Comparison of ENCODE assay signal across 10 cellular contexts in genomic region chr19:44745887-44746600, GRCh38. TPM values are rescaled to one million over a fixed set of nuclear protein-coding genes. Genes with fewer than 3 reads are reported as not detected.
A peak's percentile ranks its signal among the peaks of the same experiment; 100 is the strongest.
DNase-seq lines count a peak whose midpoint lies in the region; ATAC-seq and TF ChIP-seq lines count a peak whose summit lies in the region.
"Had no signal": no experiment of that assay in that cellular context is flagged by ENCODE, and none has a peak within 500 bp of the region (broad histone marks: within the 10 kb centered on the region; RNA-seq: fewer than 3 reads in every experiment).

No MANE protein-coding gene starts in this region.

- TF ChIP-seq CTCF in right atrium auricular region (IDR thresholded peaks at IDR 0.05) (no peak), nephron progenitor cell (IDR thresholded peaks at IDR 0.05) (no peak), uterus (IDR thresholded peaks at IDR 0.05) (no peak)

- H3K27me3 Mint-ChIP-seq in dendritic cell treated with granulocyte-macrophage colony-stimulating factor and Interleukin-4, amounts not matched to agents 40 ng/mL and 50 ng/mL, for 4 days: no peaks in the 10 kb centered on the region
- H3K27me3 Mint-ChIP-seq in nephron progenitor cell (ENCODE audit: low read depth, poor library complexity): peaks cover 64% of the 10 kb centered on the region

- peak overlapping the region; percentile 93 for H3K27ac Mint-ChIP-seq in dendritic cell treated with granulocyte-macrophage colony-stimulating factor and Interleukin-4, amounts not matched to agents 40 ng/mL and 50 ng/mL, for 4 days
- H3K27ac Mint-ChIP-seq in nephron progenitor cell: no peak overlapping the region

- H3K4me3 Mint-ChIP-seq in dendritic cell treated with granulocyte-macrophage colony-stimulating factor and Interleukin-4, amounts not matched to agents 40 ng/mL and 50 ng/mL, for 4 days: peak overlapping the region; percentile 79
- peak overlapping the region; percentile 54 for H3K4me3 Mint-ChIP-seq in nephron progenitor cell

- DNase-seq in right atrium auricular region (ENCODE audit: low spot score) (no peak), Right ventricle myocardium superior (no peak), nephron progenitor cell (no peak), uterus (no peak), NCI-H2227 (lab: John Stamatoyannopoulos, UW; ENCODE audit: unreplicated experiment) (no peak), cerebellum (ENCODE audit: low spot score) (no peak), middle frontal gyrus (ENCODE audit: extremely low spot score, low spot score) (no peak)
- DNase-seq: stimulated activated CD4-positive, alpha-beta T cell treated with anti-CD3 and anti-CD28 coated beads, Interleukin-15, amount 100 ng/mL, for 24 hours had no signal

- H3K9me3 Mint-ChIP-seq in dendritic cell treated with granulocyte-macrophage colony-stimulating factor and Interleukin-4, amounts not matched to agents 40 ng/mL and 50 ng/mL, for 4 days: no peaks in the 10 kb centered on the region
- H3K9me3 Mint-ChIP-seq in nephron progenitor cell: no peaks in the 10 kb centered on the region

- H3K4me3 ChIP-seq in right atrium auricular region: no peak overlapping the region
- no peak overlapping the region for H3K4me3 ChIP-seq in uterus

- peaks cover 31% of the 10 kb centered on the region for H3K36me3 Mint-ChIP-seq in dendritic cell treated with granulocyte-macrophage colony-stimulating factor and Interleukin-4, amounts not matched to agents 40 ng/mL and 50 ng/mL, for 4 days (ENCODE audit: low read depth)
- H3K36me3 Mint-ChIP-seq in nephron progenitor cell (ENCODE audit: low read depth): no peaks in the 10 kb centered on the region

- no peaks in the 10 kb centered on the region for H3K27me3 ChIP-seq in right atrium auricular region
- H3K27me3 ChIP-seq in uterus: no peaks in the 10 kb centered on the region

- H3K36me3 ChIP-seq in right atrium auricular region (no peaks in the 10 kb centered on the region), uterus (no peaks in the 10 kb centered on the region)

- H3K9me3 ChIP-seq in right atrium auricular region (no peaks in the 10 kb centered on the region), uterus (no peaks in the 10 kb centered on the region)

- H3K4me1 ChIP-seq in right atrium auricular region (peaks cover 3 to 87% of the 10 kb centered on the region in 2 donors), uterus (peaks cover 7 to 10% of the 10 kb centered on the region in 2 donors)

- H3K27ac ChIP-seq in right atrium auricular region (peak overlapping the region; percentile 94), uterus (peak overlapping the region; percentile 91 to 94)

- H3K4me1 Mint-ChIP-seq in dendritic cell treated with granulocyte-macrophage colony-stimulating factor and Interleukin-4, amounts not matched to agents 40 ng/mL and 50 ng/mL, for 4 days (ENCODE audit: low read depth): peaks cover 69% of the 10 kb centered on the region
- H3K4me1 Mint-ChIP-seq in nephron progenitor cell: peaks cover 39% of the 10 kb centered on the region

- intact Hi-C loops in Right ventricle myocardium superior (cut with DNase I) (no loop called here), uterus (cut with DNase I; ENCODE audit: low total_unique reads) (no loop called here)
- intact Hi-C loops in dendritic cell treated with granulocyte-macrophage colony-stimulating factor and Interleukin-4, amounts not matched to agents 40 ng/mL and 50 ng/mL, for 4 days (cut with micrococcal nuclease): no loop called here

- TF ChIP-seq POLR2A in uterus (IDR thresholded peaks at IDR 0.05): no peak

- no peak for ATAC-seq in Right ventricle myocardium superior (ENCODE audit: poor library complexity)

RNA-seq across cellular contexts. Expression of gene BCL3, which starts 2.5 kb away (rescaled TPM):
- total RNA-seq in right atrium auricular region: 10 to 100 TPM; 15.3 to 25.2 TPM
- total RNA-seq in Right ventricle myocardium superior: 14.6 TPM
- total RNA-seq in uterus: 10 to 100 TPM in 2 of 4 donors, 1 to 10 TPM in 2; 3.2 to 58.8 (median 11.9) TPM
- total RNA-seq in cerebellum: 1.2 TPM

RNA-seq across cellular contexts. Expression of gene CBLC, which starts 31.6 kb away (rescaled TPM):
- total RNA-seq in right atrium auricular region: not detected
- total RNA-seq in Right ventricle myocardium superior: not detected
- total RNA-seq in uterus: 1 to 10 TPM in 1 of 4 donors, under 1 TPM in 1, not detected in 2; 0.29 to 5.8 TPM
- 0.82 TPM for total RNA-seq in cerebellum

RNA-seq across cellular contexts. Expression of gene CEACAM16, which starts 47.1 kb away (rescaled TPM):
- total RNA-seq in right atrium auricular region (not detected), Right ventricle myocardium superior (not detected), uterus (not detected), cerebellum (not detected)
- total RNA-seq: bronchial epithelial cell had no signal
